ENCODE assay signal across 8 cellular contexts in the genomic region with DNA sequence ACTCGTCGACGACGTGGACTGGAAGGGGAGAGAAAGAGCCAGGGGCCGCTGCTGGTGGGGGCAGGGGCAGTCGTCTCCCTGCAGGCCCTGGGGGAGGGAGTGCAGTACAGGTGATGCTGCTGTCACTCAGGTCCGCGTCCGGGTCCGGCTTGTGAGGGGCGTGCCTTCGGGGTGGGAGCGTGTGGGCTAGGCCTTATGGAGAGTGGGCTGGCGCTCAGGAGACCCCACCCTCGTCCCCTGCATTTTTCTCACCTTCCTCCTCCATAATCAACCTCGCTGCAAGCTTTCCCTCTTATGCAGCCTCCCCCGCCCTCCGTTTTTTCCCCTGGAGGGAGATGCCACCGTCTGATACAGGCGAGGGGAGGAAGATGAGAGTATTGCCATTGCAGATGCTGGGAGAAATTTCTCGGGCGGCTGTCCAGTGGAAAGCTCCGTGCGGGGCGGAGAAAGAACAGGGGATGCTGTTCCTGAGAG. TPM values are rescaled to one million over a fixed set of nuclear protein-coding genes. Genes with fewer than 3 reads are reported as not detected.
DNase-seq lines count a peak whose midpoint lies in the region; ATAC-seq and TF ChIP-seq lines count a peak whose summit lies in the region.

No MANE protein-coding gene starts in this region.

- peak overlapping the region; percentile 50 for H3K27ac ChIP-seq in KMS-11
- peak overlapping the region; percentile 70 for H3K27ac ChIP-seq in SJCRH30
- H3K27ac ChIP-seq in cardiac muscle cell = peak overlapping the region; percentile 93
- H3K27ac ChIP-seq in vagina = peak overlapping the region; percentile 87

- H3K9me3 Mint-ChIP-seq in activated naive CD4-positive, alpha-beta T cell treated with anti-CD3 and anti-CD28 coated beads, Interleukin-2, amount 50 U/mL, for 24 hours = no peaks in the 10 kb centered on the region

- H3K36me3 Mint-ChIP-seq in activated naive CD4-positive, alpha-beta T cell treated with anti-CD3 and anti-CD28 coated beads, Interleukin-2, amount 50 U/mL, for 24 hours = no peaks in the 10 kb centered on the region

- peak overlapping the region; percentile 91 for H2AFZ ChIP-seq in KMS-11 (ENCODE audit: low read depth)

- peak overlapping the region; percentile 63 for H3K9ac ChIP-seq in KMS-11

- H3K9me3 ChIP-seq in SJCRH30 (replicated peaks) (no peaks in the 10 kb centered on the region), cardiac muscle cell (ENCODE audit: low read depth) (no peaks in the 10 kb centered on the region), vagina (no peaks in the 10 kb centered on the region)

- no peaks in the 10 kb centered on the region for H3K27me3 Mint-ChIP-seq in activated naive CD4-positive, alpha-beta T cell treated with anti-CD3 and anti-CD28 coated beads, Interleukin-2, amount 50 U/mL, for 24 hours

- no peak for TF ChIP-seq POLR2A in vagina (IDR thresholded peaks at IDR 0.05)

- peaks cover 30% of the 10 kb centered on the region for H3K4me1 ChIP-seq in KMS-11 (ENCODE audit: low read depth, poor library complexity, severe bottlenecking)
- peaks cover 3% of the 10 kb centered on the region; the same call in 1 of the 2 replicates for H3K4me1 ChIP-seq in SJCRH30
- no peaks in the 10 kb centered on the region for H3K4me1 ChIP-seq in cardiac muscle cell (ENCODE audit: low read depth)
- peaks cover 37% of the 10 kb centered on the region for H3K4me1 ChIP-seq in vagina

- no peak overlapping the region for H3K4me3 ChIP-seq in KMS-11 (IDR thresholded peaks at IDR 0.05; ENCODE audit: insufficient read depth, low read depth, low read length)
- peak overlapping the region; percentile 100 for H3K4me3 ChIP-seq in SJCRH30
- H3K4me3 ChIP-seq in cardiac muscle cell = peak overlapping the region; percentile 84
- H3K4me3 ChIP-seq in vagina = peak overlapping the region; percentile 84 to 88

- intact Hi-C loops in posterior cingulate gyrus (cut with DNase I) = no loop called here
- intact Hi-C loops in vagina (cut with DNase I) = no loop called here

- peak overlapping the region; percentile 80 for H3K27ac Mint-ChIP-seq in activated naive CD4-positive, alpha-beta T cell treated with anti-CD3 and anti-CD28 coated beads, Interleukin-2, amount 50 U/mL, for 24 hours

- H4K20me1 ChIP-seq in KMS-11 (ENCODE audit: insufficient read depth) = peaks cover 5% of the 10 kb centered on the region; the same call in 1 of the 2 replicates

- H3K36me3 ChIP-seq in KMS-11 (ENCODE audit: insufficient read depth) = no peaks in the 10 kb centered on the region
- H3K36me3 ChIP-seq in SJCRH30 = 0 out of 2 replicates have a peak, but pooled peaks cover 9% of the 10 kb centered on the region
- no peaks in the 10 kb centered on the region for H3K36me3 ChIP-seq in cardiac muscle cell
- H3K36me3 ChIP-seq in vagina = no peaks in the 10 kb centered on the region

- H3K4me1 Mint-ChIP-seq in activated naive CD4-positive, alpha-beta T cell treated with anti-CD3 and anti-CD28 coated beads, Interleukin-2, amount 50 U/mL, for 24 hours = peaks cover 37% of the 10 kb centered on the region

- peak overlapping the region; percentile 82 for H3K4me2 ChIP-seq in KMS-11

- TF ChIP-seq CTCF in KMS-11 (conservative IDR thresholded peaks at IDR 0.05; ENCODE audit: low read depth, low read length) (no peak), cardiac muscle cell (IDR thresholded peaks at IDR 0.05; ENCODE audit: low read depth, low read length) (no peak), vagina (IDR thresholded peaks at IDR 0.05) (no peak)

- H3K27me3 ChIP-seq in KMS-11 (ENCODE audit: insufficient read depth, low read depth) (no peaks in the 10 kb centered on the region), SJCRH30 (no peaks in the 10 kb centered on the region), cardiac muscle cell (no peaks in the 10 kb centered on the region), vagina (no peaks in the 10 kb centered on the region)

- H3K79me2 ChIP-seq in KMS-11 (ENCODE audit: insufficient read depth, low read depth) = peaks cover 65% of the 10 kb centered on the region

- peak overlapping the region; percentile 89 for H3K4me3 Mint-ChIP-seq in activated naive CD4-positive, alpha-beta T cell treated with anti-CD3 and anti-CD28 coated beads, Interleukin-2, amount 50 U/mL, for 24 hours

- peak; percentile 37 for ATAC-seq in GM21786 (IDR thresholded peaks at IDR 0.05; ENCODE audit: unreplicated experiment)

- DNase-seq in EH (ENCODE audit: low read depth) = peak; percentile 71
- DNase-seq in SJCRH30 = peak; percentile 71 to 74
- peak; percentile 52 to 64 for DNase-seq in cardiac muscle cell (ENCODE audit: low read depth in 1 of 2, low spot score in 1 of 2)
- DNase-seq in posterior cingulate gyrus = peak; percentile 22 to 93 (median 54)
- no peak for DNase-seq in vagina (ENCODE audit: extremely low spot score in 2 of 2)

RNA-seq across cellular contexts. Expression of a gene that starts 0.6 kb away (rescaled TPM):
- 95.8 and 101 TPM in 2 replicates for total RNA-seq in SJCRH30 (2014; rRNA removed; shearing (Covaris generic))
- 137 and 197 TPM in 2 replicates for total RNA-seq in cardiac muscle cell
- polyA plus RNA-seq in cardiac muscle cell = 178 and 189 TPM in 2 replicates
- 105 TPM for total RNA-seq in vagina

RNA-seq across cellular contexts. Expression of a gene that starts 3.8 kb away (rescaled TPM):
- total RNA-seq in SJCRH30 (2014; rRNA removed; shearing (Covaris generic)) = 72.3 and 76.6 TPM in 2 replicates
- 35.7 and 55.8 TPM in 2 replicates for total RNA-seq in cardiac muscle cell
- 14.1 and 15.7 TPM in 2 replicates for polyA plus RNA-seq in cardiac muscle cell
- total RNA-seq in vagina = 25.0 TPM

RNA-seq across cellular contexts. Expression of a gene that starts 32.3 kb away (rescaled TPM):
- total RNA-seq in SJCRH30 (2014; rRNA removed; shearing (Covaris generic)) = 33.1 and 33.9 TPM in 2 replicates
- total RNA-seq in cardiac muscle cell (9.9 and 13.2 TPM in 2 replicates), vagina (28.0 TPM)
- polyA plus RNA-seq in cardiac muscle cell = 7.2 and 11.3 TPM in 2 replicates

Comparison
In these comparisons a context has a peak if more than half of its experiments do, and no peak if none do; other contexts are left out.
1. DNase-seq: peak in EH (single experiment), SJCRH30 (2 of 2), cardiac muscle cell (2 of 2) and posterior cingulate gyrus (10 of 10); none in vagina (0 of 2).
2. Peak in every context shown above with its lines, with median percentiles within 50 percentile points of each other: H3K27ac ChIP-seq.